1 cellular context compared by ENCODE assay signal in genomic region chr3:119675188-119675874, GRCh38.
TF ChIP-seq lines count a peak whose summit lies in the region.

No MANE protein-coding gene starts in this region.

TF ChIP-seq in K562, 482 proteins besides CTCF, POLR2A, EP300 and RAD21:
- no peak for TF ChIP-seq ZNF699 (CRISPR knock-in tag; IDR thresholded peaks at IDR 0.05; ENCODE audit: insufficient replicate concordance)
- TF ChIP-seq SMARCB1 (IDR thresholded peaks at IDR 0.05; ENCODE audit: insufficient read length, low read depth): no peak
- no peak for TF ChIP-seq SNIP1 (IDR thresholded peaks at IDR 0.05; ENCODE audit: low read depth)
- no peak for TF ChIP-seq CGGBP1 (CRISPR knock-in tag; IDR thresholded peaks at IDR 0.05)
- no peak for TF ChIP-seq ZNF146 (CRISPR knock-in tag; IDR thresholded peaks at IDR 0.05; ENCODE audit: unreplicated experiment)
- no peak for TF ChIP-seq THAP12 (CRISPR knock-in tag; IDR thresholded peaks at IDR 0.05)
TF ChIP-seq in K562: peak in this region for 0.
